In the genomic region with DNA sequence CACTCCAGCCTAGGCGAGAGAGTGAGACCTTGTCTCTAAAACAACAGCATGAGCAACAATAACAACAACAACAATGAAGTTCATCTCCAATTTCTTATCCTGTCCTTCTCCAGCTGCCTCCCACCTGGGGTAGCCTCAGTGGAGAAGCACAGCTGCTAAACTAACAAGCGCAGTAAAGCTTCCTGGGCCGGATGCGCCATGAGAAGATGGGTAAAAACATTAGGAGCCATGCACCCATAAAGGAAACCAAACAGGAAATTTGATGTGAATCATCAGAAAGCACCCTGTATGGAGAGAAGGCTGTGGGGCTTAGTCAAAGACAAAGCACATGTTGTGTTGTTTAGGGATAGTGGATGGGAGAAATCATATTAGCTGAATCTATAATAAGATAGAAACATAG, we compare ENCODE assay signal across 8 cellular contexts.
DNase-seq lines count a peak whose midpoint lies in the region; ATAC-seq and TF ChIP-seq lines count a peak whose summit lies in the region.

No MANE protein-coding gene starts in this region.

- H3K4me1 Mint-ChIP-seq in activated T-cell treated with anti-CD3 and anti-CD28 coated beads, Interleukin-2, amount 50 U/mL, for 72 hours (ENCODE audit: low read depth), result peaks cover 95% of the 10 kb centered on the region

- no peaks in the 10 kb centered on the region for H3K36me3 ChIP-seq in ovary

- DNase-seq in GM20000 (ENCODE audit: low spot score), result peak; percentile 32
- peak; percentile 36 for DNase-seq in KG1 (lab: John Stamatoyannopoulos, UW)
- peak; percentile 65 to 70 for DNase-seq in activated T-cell treated with anti-CD3 and anti-CD28 coated beads, Interleukin-2, amount 50 U/mL, for 72 hours
- DNase-seq in stimulated activated CD4-positive, alpha-beta T cell treated with anti-CD3 and anti-CD28 coated beads, Interleukin-1b, Interleukin-23, amount 100 ng/mL, for 48 hours, result peak; percentile 44
- DNase-seq in NCI-H446 (lab: John Stamatoyannopoulos, UW), result no peak
- no peak for DNase-seq in ovary
- no peak for DNase-seq in NCI-H187 (lab: John Stamatoyannopoulos, UW)
- DNase-seq in cerebellar cortex (ENCODE audit: low spot score), result no peak

- TF ChIP-seq EP300 in ovary (IDR thresholded peaks at IDR 0.05), result no peak

- H3K9me3 Mint-ChIP-seq in activated T-cell treated with anti-CD3 and anti-CD28 coated beads, Interleukin-2, amount 50 U/mL, for 72 hours, result no peaks in the 10 kb centered on the region

- H3K27me3 Mint-ChIP-seq in activated T-cell treated with anti-CD3 and anti-CD28 coated beads, Interleukin-2, amount 50 U/mL, for 72 hours (ENCODE audit: low read depth), result no peaks in the 10 kb centered on the region

- no peak for TF ChIP-seq POLR2A in ovary (IDR thresholded peaks at IDR 0.05)

- H3K9me3 ChIP-seq in ovary, result no peaks in the 10 kb centered on the region

- peak overlapping the region; percentile 53 to 55 for H3K4me3 Mint-ChIP-seq in activated T-cell treated with anti-CD3 and anti-CD28 coated beads, Interleukin-2, amount 50 U/mL, for 72 hours

- WGBS in ovary, 3 donors, result 80 to 86% (median 84%) methylated on average over 4 of the region's 4 CpGs

- no peak for TF ChIP-seq CTCF in GM20000 (IDR thresholded peaks at IDR 0.05; ENCODE audit: extremely low read depth, missing control alignments)
- no peak for TF ChIP-seq CTCF in ovary (IDR thresholded peaks at IDR 0.05)

- intact Hi-C loops in ovary (cut with DNase I), result no loop called here

- peak; percentile 71 to 83 for ATAC-seq in activated T-cell treated with anti-CD3 and anti-CD28 coated beads, Interleukin-2, amount 50 U/mL, for 72 hours (replicated peaks in 1 of 2)

- H3K27ac Mint-ChIP-seq in activated T-cell treated with anti-CD3 and anti-CD28 coated beads, Interleukin-2, amount 50 U/mL, for 72 hours, result peak overlapping the region; percentile 55

- H3K4me1 ChIP-seq in ovary (ENCODE audit: insufficient read depth), result no peaks in the 10 kb centered on the region

- no peaks in the 10 kb centered on the region for H3K27me3 ChIP-seq in ovary

- no peak overlapping the region for H3K27ac ChIP-seq in ovary

- no peak overlapping the region for H3K4me3 ChIP-seq in ovary

- peaks cover 0 to 3% of the 10 kb centered on the region in 2 donors for H3K36me3 Mint-ChIP-seq in activated T-cell treated with anti-CD3 and anti-CD28 coated beads, Interleukin-2, amount 50 U/mL, for 72 hours (ENCODE audit: insufficient read depth in 2 of 2)

Comparison
In these comparisons a context has a peak if more than half of its experiments do, and no peak if none do; other contexts are left out.
1. DNase-seq: peak in GM20000 (single experiment), KG1 (single experiment), activated T-cell treated with anti-CD3 and anti-CD28 coated beads, Interleukin-2, amount 50 U/mL, for 72 hours (2 of 2) and stimulated activated CD4-positive, alpha-beta T cell treated with anti-CD3 and anti-CD28 coated beads, Interleukin-1b, Interleukin-23, amount 100 ng/mL, for 48 hours (single experiment); none in NCI-H446 (0 of 2), ovary (0 of 5), NCI-H187 (0 of 2) and cerebellar cortex (single experiment).